In the genomic region with DNA sequence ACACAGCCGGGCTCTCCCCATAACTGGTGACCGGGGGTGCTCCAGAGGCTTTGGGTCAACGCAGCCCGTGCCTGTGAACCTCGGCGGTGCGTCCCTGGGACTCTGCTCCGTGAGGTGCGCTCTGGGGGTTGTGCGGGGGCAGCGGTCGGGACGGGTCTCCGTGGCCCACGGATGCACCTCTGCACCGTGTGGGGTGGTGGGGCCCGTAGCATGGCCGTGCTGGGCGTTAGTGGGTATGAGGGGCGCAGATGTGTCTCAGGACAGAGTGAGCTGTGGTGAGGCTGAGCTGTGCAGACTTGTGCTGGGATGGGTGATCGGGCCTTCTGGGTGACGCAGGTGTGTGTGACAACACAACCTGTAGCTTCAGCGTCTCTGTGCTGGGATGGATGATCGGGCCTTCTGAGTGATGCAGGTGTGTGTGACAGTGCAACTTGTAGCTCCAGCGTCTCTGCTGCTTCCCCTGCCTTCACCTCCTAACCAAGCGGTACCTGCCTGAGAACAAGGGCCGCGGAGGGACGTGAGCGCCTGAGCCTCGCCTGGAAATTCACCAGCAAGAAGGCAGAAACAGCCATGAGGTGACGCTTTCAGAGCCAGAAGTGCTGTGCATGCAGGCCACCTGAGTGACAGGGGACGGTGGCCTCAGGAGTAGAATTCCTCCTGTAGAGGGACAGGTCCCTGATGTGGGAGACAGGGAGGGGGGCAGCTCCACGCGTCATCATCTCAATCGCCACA, we compare ENCODE assay signal across 8 cellular contexts. TPM values are rescaled to one million over a fixed set of nuclear protein-coding genes. Genes with fewer than 3 reads are reported as not detected.
DNase-seq lines count a peak whose midpoint lies in the region; ATAC-seq, FAIRE-seq and TF ChIP-seq lines count a peak whose summit lies in the region.

No MANE protein-coding gene starts in this region.

- dilution Hi-C loops in keratinocyte (cut with MboI; ENCODE audit: extremely low pct_ligation_motif_present, low sequenced_read_pairs) = no loop called here

- TF ChIP-seq CTCF in adrenal gland (IDR thresholded peaks at IDR 0.05) (no peak), keratinocyte (optimal IDR thresholded peaks at IDR 0.05 in 1 of 3, IDR thresholded peaks at IDR 0.05 in 1 of 3, conservative IDR thresholded peaks at IDR 0.05 in 1 of 3; ENCODE audit: extremely low read depth in 1 of 3, insufficient read depth in 2 of 3, low read length in 3 of 3) (no peak)

- H2AFZ ChIP-seq in keratinocyte (ENCODE audit: control insufficient read depth, low read length) = peak overlapping the region; percentile 99

- peak in 1 of 2 donors; percentile 1 for TF ChIP-seq POLR2A in adrenal gland (IDR thresholded peaks at IDR 0.05)

- H3K27me3 ChIP-seq in adrenal gland (no peaks in the 10 kb centered on the region), keratinocyte (ENCODE audit: control insufficient read depth, extremely low read depth, insufficient read depth, low read length) (no peaks in the 10 kb centered on the region), stomach smooth muscle (ENCODE audit: control insufficient read depth in 1 of 2, insufficient read depth in 2 of 2, low read length in 2 of 2) (no peaks in the 10 kb centered on the region)

- H3K9ac ChIP-seq in keratinocyte (ENCODE audit: control insufficient read depth, extremely low read depth, insufficient read depth, low read length) = peak overlapping the region; percentile 78
- H3K9ac ChIP-seq in stomach smooth muscle (ENCODE audit: low read length in 2 of 2) = peak overlapping the region; percentile 80 to 84

- DNase-seq in G401 (ENCODE audit: low spot score) (peak; percentile 22), adrenal gland (peak in 3 of 7 donors; percentile 34 to 62 (median 39)), keratinocyte (ENCODE audit: low read depth, low spot score) (no peak), NCI-H2171 (lab: John Stamatoyannopoulos, UW) (no peak), NCI-H1105 (lab: John Stamatoyannopoulos, UW) (no peak)

- H3K4me1 ChIP-seq in adrenal gland (replicated peaks in 1 of 2) (no peaks in the 10 kb centered on the region), keratinocyte (ENCODE audit: control insufficient read depth, extremely low read depth, insufficient read depth, low read length) (no peaks in the 10 kb centered on the region), stomach smooth muscle (ENCODE audit: control insufficient read depth, insufficient read depth, low read length) (peaks cover 4% of the 10 kb centered on the region)

- H3K36me3 ChIP-seq in adrenal gland (replicated peaks in 1 of 2) (peaks cover 0 to 15% of the 10 kb centered on the region in 2 donors), keratinocyte (ENCODE audit: control insufficient read depth in 2 of 2, extremely low read depth in 1 of 2, insufficient read depth in 2 of 2, low read length in 2 of 2) (no peaks in the 10 kb centered on the region), stomach smooth muscle (ENCODE audit: control insufficient read depth in 2 of 2, insufficient read depth in 2 of 2, low read length in 2 of 2) (peaks cover 2 to 4% of the 10 kb centered on the region in 2 donors)

- in situ Hi-C loops in G401 (cut with HindIII; ENCODE audit: low sequenced_read_pairs) = no loop called here

- peak overlapping the region; percentile 60 for H3K4me2 ChIP-seq in keratinocyte (ENCODE audit: control insufficient read depth, extremely low read depth, insufficient read depth, low read depth, low read length)

- H4K20me1 ChIP-seq in keratinocyte (ENCODE audit: control insufficient read depth, extremely low read depth, insufficient read depth, low read length) = no peaks in the 10 kb centered on the region

- intact Hi-C loops in adrenal gland (cut with DNase I) = no loop called here

- ATAC-seq in HG03139 (IDR thresholded peaks at IDR 0.05; ENCODE audit: unreplicated experiment) = peak; percentile 13
- no peak for ATAC-seq in activated CD4-positive, CD25-positive, alpha-beta regulatory T cell treated with anti-CD3 and anti-CD28 coated beads, Interleukin-2, amount 50 U/mL, for 24 hours

- H3K9me3 ChIP-seq in adrenal gland (replicated peaks in 1 of 3) = no peaks in the 10 kb centered on the region
- no peaks in the 10 kb centered on the region for H3K9me3 ChIP-seq in keratinocyte (ENCODE audit: control insufficient read depth, low read depth, low read length)
- H3K9me3 ChIP-seq in stomach smooth muscle (ENCODE audit: control insufficient read depth in 2 of 2, low read length in 2 of 2) = no peaks in the 10 kb centered on the region

- H3K4me3 ChIP-seq in adrenal gland (peak overlapping the region in 3 of 4 donors; percentile 23 to 74 (median 56)), keratinocyte (ENCODE audit: control insufficient read depth in 2 of 3, extremely low read depth in 1 of 3, insufficient read depth in 2 of 3, low read depth in 1 of 3, low read length in 3 of 3) (peak overlapping the region; percentile 52 to 81 (median 67)), stomach smooth muscle (ENCODE audit: low read length in 2 of 2) (peak overlapping the region; percentile 90 to 94)

- H3K79me2 ChIP-seq in keratinocyte (ENCODE audit: control insufficient read depth, insufficient read depth, low read length) = no peaks in the 10 kb centered on the region

- H3K27ac ChIP-seq in adrenal gland (peak overlapping the region in 4 of 5 donors; percentile 62 to 98 (median 84)), keratinocyte (ENCODE audit: control insufficient read depth, insufficient read depth, low read length) (peak overlapping the region; percentile 73), stomach smooth muscle (ENCODE audit: low read length) (peak overlapping the region; percentile 78)

- H3K9me1 ChIP-seq in keratinocyte (ENCODE audit: control insufficient read depth, extremely low read depth, insufficient read depth, low read length) = no peaks in the 10 kb centered on the region

- no peak for FAIRE-seq in keratinocyte (lab: Jason Lieb, UNC)

- WGBS in adrenal gland, 4 donors = 50 to 66% (median 57%) methylated on average over 19 to 36 of the region's 36 CpGs

RNA-seq across cellular contexts. Expression of gene ZNF331, which starts 0.6 kb away (rescaled TPM):
- 4.2 and 10.6 TPM in 2 replicates for total RNA-seq in G401 (2014; rRNA removed; shearing (Covaris generic))
- total RNA-seq in adrenal gland = 100 to 1,000 TPM in 1 of 8 donors, 10 to 100 TPM in 7; 16.2 to 127 (median 25.0) TPM
- 10 to 100 TPM; 17.8 to 47.2 (median 47.1) TPM for polyA plus RNA-seq in adrenal gland
- 3.6 to 5.1 TPM (median 4.5 TPM) in 3 replicates for polyA plus RNA-seq in keratinocyte
- 4.5 TPM for polyA plus RNA-seq in keratinocyte (2011; ENCODE audit: low read depth)
- 1.4 and 1.8 TPM in 2 replicates for polyA plus RNA-seq in keratinocyte (2011; cell fraction: cytosol; rRNA removed)
- 17.0 and 20.2 TPM in 2 replicates for polyA plus RNA-seq in keratinocyte (2011; cell fraction: nucleus; rRNA removed)
- polyA plus RNA-seq in keratinocyte (2012; ENCODE audit: low replicate concordance) = 2.9 and 5.3 TPM in 2 replicates
- 0.95 to 9.8 TPM (median 4.2 TPM) in 3 replicates for polyA minus RNA-seq in keratinocyte
- 7.5 TPM for polyA minus RNA-seq in keratinocyte (2011; cell fraction: cytosol; rRNA and poly(A)+ RNA removed)
- polyA minus RNA-seq in keratinocyte (2011; cell fraction: nucleus; rRNA and poly(A)+ RNA removed) = 5.9 and 8.8 TPM in 2 replicates
